Comparison of ENCODE assay signal across 24 cellular contexts in genomic region chr22:36765943-36766450, GRCh38. TPM values are rescaled to one million over a fixed set of nuclear protein-coding genes. Genes with fewer than 3 reads are reported as not detected.
A peak's percentile ranks its signal among the peaks of the same experiment; 100 is the strongest.
DNase-seq lines count a peak whose midpoint lies in the region; ATAC-seq, FAIRE-seq and TF ChIP-seq lines count a peak whose summit lies in the region.
"Had no signal": no experiment of that assay in that cellular context is flagged by ENCODE, and none has a peak within 500 bp of the region (broad histone marks: within the 10 kb centered on the region; RNA-seq: fewer than 3 reads in every experiment).

No MANE protein-coding gene starts in this region.

- no peak overlapping the region for H3K4me2 ChIP-seq in astrocyte (ENCODE audit: low read length)

- intact Hi-C loops in aorta (cut with DNase I), result no loop called here

- H3K27ac Mint-ChIP-seq in astrocyte (ENCODE audit: unreplicated experiment), result no peak overlapping the region
- H3K27ac Mint-ChIP-seq: activated naive CD4-positive, alpha-beta T cell treated with anti-CD3 and anti-CD28 coated beads, Interleukin-2, amount 10 ng/mL, durations not matched to agents 7 days and 5 days; CD4-positive, alpha-beta T cell; dendritic cell treated with granulocyte-macrophage colony-stimulating factor and Interleukin-4, amounts not matched to agents 40 ng/mL and 50 ng/mL, for 4 days had no signal

- ATAC-seq in aorta (ENCODE audit: low FRiP score) (peak; percentile 37), HG02884 (IDR thresholded peaks at IDR 0.05; ENCODE audit: unreplicated experiment) (no peak)
- ATAC-seq: body of pancreas, K562, lower lobe of right lung had no signal

- FAIRE-seq in astrocyte (lab: Jason Lieb, UNC), result peak; percentile 9
- FAIRE-seq: K562, small intestine had no signal

- H3K27me3 ChIP-seq in astrocyte (ENCODE audit: insufficient read depth, low read length) (no peaks in the 10 kb centered on the region), aorta (ENCODE audit: control insufficient read depth in 1 of 2, insufficient read depth in 2 of 2, low read length in 1 of 2) (no peaks in the 10 kb centered on the region)
- H3K27me3 ChIP-seq: body of pancreas had no signal

- WGBS in aorta, 2 donors, result 78 to 80% methylated on average over 11 of the region's 11 CpGs

- peaks cover 5% of the 10 kb centered on the region for H3K36me3 ChIP-seq in astrocyte (ENCODE audit: insufficient read depth, low read length)
- no peaks in the 10 kb centered on the region for H3K36me3 ChIP-seq in aorta (ENCODE audit: control insufficient read depth in 1 of 2, insufficient read depth in 2 of 2, low read length in 1 of 2)

- H3K36me3 Mint-ChIP-seq in astrocyte (ENCODE audit: low read depth, unreplicated experiment), result peaks cover 24% of the 10 kb centered on the region
- H3K36me3 Mint-ChIP-seq: activated naive CD4-positive, alpha-beta T cell treated with anti-CD3 and anti-CD28 coated beads, Interleukin-2, amount 10 ng/mL, durations not matched to agents 7 days and 5 days had no signal

- H3K79me2 ChIP-seq in astrocyte (ENCODE audit: insufficient read depth, low read length), result no peaks in the 10 kb centered on the region

- no peak overlapping the region for H3K9ac ChIP-seq in astrocyte (ENCODE audit: low read length)

- no peak overlapping the region for H3K4me3 ChIP-seq in astrocyte (ENCODE audit: insufficient read depth, low read depth, low read length)
- no peak overlapping the region for H3K4me3 ChIP-seq in fibroblast of the aortic adventitia (ENCODE audit: low read depth, low read length)
- no peak overlapping the region for H3K4me3 ChIP-seq in aorta (ENCODE audit: low read length in 2 of 2)
- H3K4me3 ChIP-seq: body of pancreas, K562, lower lobe of right lung had no signal

- no peak overlapping the region for H2AFZ ChIP-seq in astrocyte (ENCODE audit: low read depth, low read length)

- H3K4me3 Mint-ChIP-seq in astrocyte (ENCODE audit: unreplicated experiment), result no peak overlapping the region
- H3K4me3 Mint-ChIP-seq: activated naive CD4-positive, alpha-beta T cell treated with anti-CD3 and anti-CD28 coated beads, Interleukin-2, amount 10 ng/mL, durations not matched to agents 7 days and 5 days; CD4-positive, alpha-beta T cell; dendritic cell treated with granulocyte-macrophage colony-stimulating factor and Interleukin-4, amounts not matched to agents 40 ng/mL and 50 ng/mL, for 4 days; naive B cell had no signal

- H3K27me3 Mint-ChIP-seq in astrocyte (ENCODE audit: low read depth, unreplicated experiment), result peaks cover 3% of the 10 kb centered on the region
- H3K27me3 Mint-ChIP-seq: activated naive CD4-positive, alpha-beta T cell treated with anti-CD3 and anti-CD28 coated beads, Interleukin-2, amount 10 ng/mL, durations not matched to agents 7 days and 5 days; CD4-positive, alpha-beta T cell had no signal

- H3K4me1 Mint-ChIP-seq in astrocyte (ENCODE audit: low read depth, unreplicated experiment), result peaks cover 4% of the 10 kb centered on the region
- H3K4me1 Mint-ChIP-seq: activated naive CD4-positive, alpha-beta T cell treated with anti-CD3 and anti-CD28 coated beads, Interleukin-2, amount 10 ng/mL, durations not matched to agents 7 days and 5 days had no signal

- H3K9me3 ChIP-seq in astrocyte (ENCODE audit: insufficient read depth, low read depth, low read length) (no peaks in the 10 kb centered on the region), aorta (ENCODE audit: control insufficient read depth, low read length) (no peaks in the 10 kb centered on the region)
- H3K9me3 ChIP-seq: body of pancreas, lower lobe of right lung had no signal

- no peaks in the 10 kb centered on the region for H3K9me3 Mint-ChIP-seq in astrocyte (ENCODE audit: unreplicated experiment)
- H3K9me3 Mint-ChIP-seq: activated naive CD4-positive, alpha-beta T cell treated with anti-CD3 and anti-CD28 coated beads, Interleukin-2, amount 10 ng/mL, durations not matched to agents 7 days and 5 days; CD4-positive, alpha-beta T cell; dendritic cell treated with granulocyte-macrophage colony-stimulating factor and Interleukin-4, amounts not matched to agents 40 ng/mL and 50 ng/mL, for 4 days; naive B cell had no signal

- H3K27ac ChIP-seq in astrocyte (ENCODE audit: low read depth, low read length) (no peak overlapping the region), aorta (ENCODE audit: low read depth in 1 of 2, low read length in 2 of 2) (no peak overlapping the region)
- H3K27ac ChIP-seq: body of pancreas, lower lobe of right lung, VCaP had no signal

- DNase-seq in GM04504 (ENCODE audit: low read depth) (peak; percentile 24), astrocyte (ENCODE audit: low read depth) (peak; percentile 18), fibroblast of the aortic adventitia (ENCODE audit: low read depth) (peak; percentile 44), aorta (peak in 1 of 2 donors; percentile 5), AML-193 (lab: John Stamatoyannopoulos, UW) (no peak)
- no peak for DNase-seq in activated CD4-positive, alpha-beta T cell treated with anti-CD3 and anti-CD28 coated beads, Interleukin-2, amount 50 U/mL, for 48 hours
- DNase-seq: activated CD4-positive, alpha-beta T cell treated with anti-CD3 and anti-CD28 coated beads, Interleukin-2, amount 50 U/mL, for 4 hours; activated naive CD4-positive, alpha-beta T cell treated with anti-CD3 and anti-CD28 coated beads, Interleukin-2, amount 10 ng/mL, durations not matched to agents 7 days and 5 days; body of pancreas; CD4-positive, alpha-beta T cell; lower lobe of right lung; naive B cell; NCI-H1048; NCI-H2081 treated with DMSO at 0.1 percent for 48 hours; NCI-H524; Right ventricle myocardium superior; small intestine; stimulated activated CD4-positive, alpha-beta T cell treated with anti-CD3 and anti-CD28 coated beads, Interleukin-4, amount 100 ng/mL, for 4 hours had no signal

- TF ChIP-seq CTCF in astrocyte (IDR thresholded peaks at IDR 0.05; ENCODE audit: insufficient read depth, low read depth, low read length) (no peak), fibroblast of the aortic adventitia (IDR thresholded peaks at IDR 0.05; ENCODE audit: insufficient read depth, low read length) (no peak)

- no peaks in the 10 kb centered on the region for H3K4me1 ChIP-seq in astrocyte (ENCODE audit: insufficient read depth, low read length)
- no peaks in the 10 kb centered on the region for H3K4me1 ChIP-seq in aorta (ENCODE audit: control insufficient read depth in 1 of 2, insufficient read depth in 2 of 2, low read length in 2 of 2)

- H4K20me1 ChIP-seq in astrocyte (ENCODE audit: insufficient read depth, low read length), result peaks cover 2% of the 10 kb centered on the region

RNA-seq across cellular contexts. Expression of gene IFT27, which starts 9.9 kb away (rescaled TPM):
- total RNA-seq in astrocyte (30.1 and 31.8 TPM in 2 replicates), fibroblast of the aortic adventitia (ENCODE audit: low replicate concordance) (17.6 and 29.1 TPM in 2 replicates), aorta (10 to 100 TPM; 16.1 to 27.4 TPM)
- 10 to 100 TPM in 1 of 2 donors, 1 to 10 TPM in 1; 9.5 to 23.3 TPM for polyA plus RNA-seq in aorta

RNA-seq across cellular contexts. Expression of gene PVALB, which starts 50.8 kb away (rescaled TPM):
- total RNA-seq in astrocyte, result not detected in 2 replicates
- not detected in 2 replicates for total RNA-seq in fibroblast of the aortic adventitia (ENCODE audit: low replicate concordance)
- not detected for total RNA-seq in aorta
- polyA plus RNA-seq in aorta, result not detected
- total RNA-seq: body of pancreas; CD4-positive, alpha-beta T cell; epithelial cell of proximal tubule; K562; Right ventricle myocardium superior; T-helper 1 cell treated with Interleukin-12 subunit alpha and Interleukin-12 subunit beta and Interleukin-4 antibody, amounts not matched to agents 30 ng/mL and 1 ng/mL, for 36 hours had no signal
- polyA plus RNA-seq: K562, small intestine had no signal

Comparison
In these comparisons a context has a peak if more than half of its experiments do, and no peak if none do; other contexts are left out.
1. DNase-seq: peak in GM04504 (single experiment), astrocyte (single experiment) and fibroblast of the aortic adventitia (single experiment); none in AML-193 (0 of 2) and activated CD4-positive, alpha-beta T cell treated with anti-CD3 and anti-CD28 coated beads, Interleukin-2, amount 50 U/mL, for 48 hours (0 of 2).